8 cellular contexts compared by ENCODE assay signal in genomic region chr3:184289426-184289938, GRCh38. TPM values are rescaled to one million over a fixed set of nuclear protein-coding genes. Genes with fewer than 3 reads are reported as not detected.
DNase-seq lines count a peak whose midpoint lies in the region; ATAC-seq and TF ChIP-seq lines count a peak whose summit lies in the region.

No MANE protein-coding gene starts in this region.

- H3K4me3 ChIP-seq in HFF-Myc (replicated peaks; ENCODE audit: low read depth, low read length) = no peak overlapping the region

- H3K4me1 Mint-ChIP-seq in CD14-positive monocyte = peaks cover 10% of the 10 kb centered on the region
- no peaks in the 10 kb centered on the region for H3K4me1 Mint-ChIP-seq in mesothelial cell of epicardium
- peaks cover 0 to 6% of the 10 kb centered on the region in 2 donors for H3K4me1 Mint-ChIP-seq in stimulated activated naive B cell treated with anti-CD40 and anti-IgM and Interleukin-4, amounts not matched to agents 10 μg/mL and 1 μg/mL and 100 μg/mL, for 72 hours

- TF ChIP-seq CTCF in CD14-positive monocyte (IDR thresholded peaks at IDR 0.05) (peak; percentile 82), HFF-Myc (IDR thresholded peaks at IDR 0.05; ENCODE audit: low read depth, low read length, missing control alignments) (peak; percentile 79), mesothelial cell of epicardium (IDR thresholded peaks at IDR 0.05; ENCODE audit: unreplicated experiment) (peak; percentile 23)

- H3K36me3 Mint-ChIP-seq in CD14-positive monocyte = no peaks in the 10 kb centered on the region
- H3K36me3 Mint-ChIP-seq in mesothelial cell of epicardium = no peaks in the 10 kb centered on the region
- H3K36me3 Mint-ChIP-seq in stimulated activated naive B cell treated with anti-CD40 and anti-IgM and Interleukin-4, amounts not matched to agents 10 μg/mL and 1 μg/mL and 100 μg/mL, for 72 hours = no peaks in the 10 kb centered on the region

- no peak for DNase-seq in CD14-positive monocyte (ENCODE audit: low spot score)
- peak; percentile 32 for DNase-seq in HFF-Myc (ENCODE audit: extremely low read depth, low read depth)
- DNase-seq in NCI-H69 (lab: John Stamatoyannopoulos, UW) = peak; percentile 79
- DNase-seq in activated CD4-positive, alpha-beta T cell treated with anti-CD3 and anti-CD28 coated beads, Interleukin-2, amount 50 U/mL, for 48 hours = peak; percentile 76 to 81
- DNase-seq in effector CD8-positive, alpha-beta T cell (lab: John Stamatoyannopoulos, UW) = peak; percentile 21
- no peak for DNase-seq in mesothelial cell of epicardium (ENCODE audit: low spot score in 2 of 2, unreplicated experiment in 2 of 2)
- peak; percentile 23 for DNase-seq in stimulated activated naive B cell treated with anti-CD40 and anti-IgM and Interleukin-4, amounts not matched to agents 10 μg/mL and 1 μg/mL and 100 μg/mL, for 72 hours

- intact Hi-C loops in CD14-positive monocyte (cut with micrococcal nuclease) = loop anchor here (2.0 to 10.0 kb wide), 2 partner anchors 63 to 395 kb away; no protein-coding TSS in a partner anchor

- H3K9me3 Mint-ChIP-seq in CD14-positive monocyte (peaks cover 0 to 1% (median 0%) of the 10 kb centered on the region in 7 donors), mesothelial cell of epicardium (no peaks in the 10 kb centered on the region)
- H3K9me3 Mint-ChIP-seq in stimulated activated naive B cell treated with anti-CD40 and anti-IgM and Interleukin-4, amounts not matched to agents 10 μg/mL and 1 μg/mL and 100 μg/mL, for 72 hours = no peaks in the 10 kb centered on the region

- ATAC-seq in stimulated activated naive B cell treated with anti-CD40 and anti-IgM and Interleukin-4, amounts not matched to agents 10 μg/mL and 1 μg/mL and 100 μg/mL, for 72 hours (replicated peaks) = peak; percentile 76 to 78
- no peak for ATAC-seq in HG03108 (IDR thresholded peaks at IDR 0.05; ENCODE audit: unreplicated experiment)

- H3K4me3 Mint-ChIP-seq in CD14-positive monocyte = peak overlapping the region in 1 of 2 donors; percentile 21
- no peak overlapping the region for H3K4me3 Mint-ChIP-seq in mesothelial cell of epicardium
- no peak overlapping the region for H3K4me3 Mint-ChIP-seq in stimulated activated naive B cell treated with anti-CD40 and anti-IgM and Interleukin-4, amounts not matched to agents 10 μg/mL and 1 μg/mL and 100 μg/mL, for 72 hours

- H3K27me3 Mint-ChIP-seq in CD14-positive monocyte (ENCODE audit: low read depth in 3 of 3) (peaks cover 6 to 31% (median 30%) of the 10 kb centered on the region in 3 donors), mesothelial cell of epicardium (ENCODE audit: low read depth) (peaks cover 46% of the 10 kb centered on the region)
- H3K27me3 Mint-ChIP-seq in stimulated activated naive B cell treated with anti-CD40 and anti-IgM and Interleukin-4, amounts not matched to agents 10 μg/mL and 1 μg/mL and 100 μg/mL, for 72 hours = peaks cover 27 to 45% of the 10 kb centered on the region in 2 donors

- H3K27ac Mint-ChIP-seq in CD14-positive monocyte (no peak overlapping the region), mesothelial cell of epicardium (no peak overlapping the region)
- no peak overlapping the region for H3K27ac Mint-ChIP-seq in stimulated activated naive B cell treated with anti-CD40 and anti-IgM and Interleukin-4, amounts not matched to agents 10 μg/mL and 1 μg/mL and 100 μg/mL, for 72 hours

RNA-seq across cellular contexts. Expression of gene PSMD2, which starts 9.6 kb away (rescaled TPM):
- 100 to 1,000 TPM; 167 to 186 TPM for polyA plus RNA-seq in CD14-positive monocyte
- 223 to 240 TPM (median 232 TPM) in 3 replicates for total RNA-seq in mesothelial cell of epicardium

RNA-seq across cellular contexts. Expression of gene ECE2, which starts 13.7 kb away (rescaled TPM):
- polyA plus RNA-seq in CD14-positive monocyte = not detected
- not detected in 3 replicates for total RNA-seq in mesothelial cell of epicardium

RNA-seq across cellular contexts. Expression of gene EIF4G1, which starts 24.9 kb away (rescaled TPM):
- polyA plus RNA-seq in CD14-positive monocyte = 10 to 100 TPM; 13.9 to 24.2 TPM
- 364 to 377 TPM (median 376 TPM) in 3 replicates for total RNA-seq in mesothelial cell of epicardium

RNA-seq across cellular contexts. Expression of gene CAMK2N2, which starts 28.1 kb away (rescaled TPM):
- polyA plus RNA-seq in CD14-positive monocyte = not detected
- 0.16 TPM in 2 of 3 replicates, not detected in the other for total RNA-seq in mesothelial cell of epicardium

RNA-seq across cellular contexts. Expression of gene EEF1AKMT4, which starts 40.0 kb away (rescaled TPM):
- 10 to 100 TPM in 1 of 2 donors, 1 to 10 TPM in 1; 7.3 to 12.0 TPM for polyA plus RNA-seq in CD14-positive monocyte
- 3.8 to 4.9 TPM (median 4.2 TPM) in 3 replicates for total RNA-seq in mesothelial cell of epicardium

Comparison
In these comparisons a context has a peak if more than half of its experiments do, and no peak if none do; other contexts are left out.
1. DNase-seq: peak in HFF-Myc (single experiment), NCI-H69 (single experiment), activated CD4-positive, alpha-beta T cell treated with anti-CD3 and anti-CD28 coated beads, Interleukin-2, amount 50 U/mL, for 48 hours (2 of 2), effector CD8-positive, alpha-beta T cell (single experiment) and stimulated activated naive B cell treated with anti-CD40 and anti-IgM and Interleukin-4, amounts not matched to agents 10 μg/mL and 1 μg/mL and 100 μg/mL, for 72 hours (single experiment); none in CD14-positive monocyte (single experiment) and mesothelial cell of epicardium (0 of 2).
2. CTCF ChIP-seq: peak in every context shown above with its lines; median percentile 82 in CD14-positive monocyte; 79 in HFF-Myc; 23 in mesothelial cell of epicardium.